23 cellular contexts compared by ENCODE assay signal in the genomic region with DNA sequence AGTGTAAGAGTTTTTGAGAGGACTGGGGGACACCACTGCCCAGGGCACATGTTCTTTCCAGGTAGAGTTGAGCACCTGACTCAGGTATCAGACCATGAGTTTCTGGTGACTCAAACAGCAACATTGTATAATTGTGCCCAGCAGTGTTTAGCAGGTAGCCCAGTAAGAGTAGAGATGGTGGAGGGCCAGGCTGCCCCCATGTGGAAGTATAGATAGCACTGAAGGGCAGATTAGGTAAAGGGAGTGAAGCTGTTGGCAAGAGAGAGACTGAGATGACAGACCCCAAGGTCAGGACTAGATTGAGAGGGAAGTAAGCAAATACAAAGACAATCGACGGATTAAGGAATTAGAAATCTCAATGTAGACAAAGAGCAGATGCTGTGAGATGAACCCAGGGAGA.
"Had no signal": no experiment of that assay in that cellular context is flagged by ENCODE, and none has a peak within 500 bp of the region (broad histone marks: within the 10 kb centered on the region; RNA-seq: fewer than 3 reads in every experiment).

No MANE protein-coding gene starts in this region.

- ATAC-seq: body of pancreas; left lung; natural killer cell treated with Interleukin-12 subunit alpha and Interleukin-12 subunit beta and Interleukin-15 and Interleukin-18, amount 100 ng/mL, for 72 hours had no signal

- H3K9me3 ChIP-seq: body of pancreas, left lung, neutrophil, ovary, prostate gland, spleen, thoracic aorta, upper lobe of left lung had no signal

- H3K4me3 ChIP-seq: body of pancreas, cardiac muscle cell, left lung, lung, ovary, prostate gland, spleen, thoracic aorta, upper lobe of left lung had no signal

- H3K27ac ChIP-seq: body of pancreas, cardiac muscle cell, left lung, neutrophil, ovary, prostate gland, spleen, thoracic aorta, upper lobe of left lung, WERI-Rb-1 had no signal

- H3K4me3 Mint-ChIP-seq: activated naive CD4-positive, alpha-beta T cell treated with anti-CD3 and anti-CD28 coated beads, Interleukin-2, amount 50 U/mL, for 24 hours; immature natural killer cell; natural killer cell treated with Interleukin-12 subunit alpha and Interleukin-12 subunit beta and Interleukin-15 and Interleukin-18, amount 100 ng/mL, for 72 hours had no signal

- H3K27me3 ChIP-seq: body of pancreas, left lung, neutrophil, ovary, upper lobe of left lung had no signal

- H3K36me3 ChIP-seq: cardiac muscle cell, left lung, neutrophil, ovary, prostate gland, spleen, thoracic aorta, upper lobe of left lung, WERI-Rb-1 had no signal

- DNase-seq: activated CD4-positive, alpha-beta T cell treated with anti-CD3 and anti-CD28 coated beads for 1 hour; activated gamma-delta T cell treated with Interleukin-2 at 50 U/mL for 16 hours; activated T-cell treated with anti-CD3 and anti-CD28 coated beads, Interleukin-2, amount 50 U/mL, for 1 hour; anterior cingulate cortex; body of pancreas; cortex of kidney; foreskin fibroblast; immature natural killer cell; left lung; midbrain; ovary; spleen; stimulated activated CD4-positive, alpha-beta T cell treated with anti-CD3 and anti-CD28 coated beads, Interleukin-4, amount 100 ng/mL, for 24 hours; stimulated activated naive CD4-positive, alpha-beta T cell treated with Interleukin-2 at 50 U/mL for 16 hours; upper lobe of left lung; WERI-Rb-1 had no signal

- H3K4me1 ChIP-seq: body of pancreas, left lung, prostate gland, spleen had no signal

- H3K27ac Mint-ChIP-seq: activated naive CD4-positive, alpha-beta T cell treated with anti-CD3 and anti-CD28 coated beads, Interleukin-2, amount 50 U/mL, for 24 hours; immature natural killer cell; natural killer cell treated with Interleukin-12 subunit alpha and Interleukin-12 subunit beta and Interleukin-15 and Interleukin-18, amount 100 ng/mL, for 72 hours had no signal

- H3K9me3 Mint-ChIP-seq: activated naive CD4-positive, alpha-beta T cell treated with anti-CD3 and anti-CD28 coated beads, Interleukin-2, amount 50 U/mL, for 24 hours; immature natural killer cell; natural killer cell treated with Interleukin-12 subunit alpha and Interleukin-12 subunit beta and Interleukin-15 and Interleukin-18, amount 100 ng/mL, for 72 hours had no signal

- H3K4me1 Mint-ChIP-seq: activated naive CD4-positive, alpha-beta T cell treated with anti-CD3 and anti-CD28 coated beads, Interleukin-2, amount 50 U/mL, for 24 hours had no signal

- H3K36me3 Mint-ChIP-seq: activated naive CD4-positive, alpha-beta T cell treated with anti-CD3 and anti-CD28 coated beads, Interleukin-2, amount 50 U/mL, for 24 hours; immature natural killer cell; natural killer cell treated with Interleukin-12 subunit alpha and Interleukin-12 subunit beta and Interleukin-15 and Interleukin-18, amount 100 ng/mL, for 72 hours had no signal
